Comparison of ENCODE assay signal across 15 cellular contexts in the genomic region with DNA sequence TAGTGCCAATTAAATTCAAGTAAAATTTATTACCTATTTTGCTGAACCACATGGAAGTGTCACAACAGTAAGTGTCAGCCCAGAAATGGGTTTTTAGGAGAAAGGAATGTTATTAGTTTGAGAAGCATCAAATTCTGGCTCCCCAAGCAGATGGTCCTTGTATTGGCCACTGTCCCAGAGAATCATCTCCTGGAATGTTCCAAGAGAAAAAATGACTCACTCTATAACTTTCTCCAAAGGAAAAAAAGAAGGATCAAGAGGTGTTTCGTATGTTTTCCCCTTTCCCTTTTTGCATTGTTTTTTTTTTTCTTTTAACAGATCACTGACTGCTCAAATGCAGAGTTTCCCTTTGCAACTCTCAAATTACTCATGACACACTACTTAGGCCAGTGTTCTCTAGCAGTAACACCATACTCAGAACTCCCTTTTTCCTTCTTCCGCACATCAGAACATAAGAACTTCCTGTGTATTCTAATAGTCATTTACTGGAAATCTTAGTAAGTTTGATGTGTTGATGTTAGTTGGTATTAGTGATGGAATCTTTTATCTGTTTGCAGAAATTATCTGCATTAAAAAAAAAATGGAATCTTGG.
DNase-seq lines count a peak whose midpoint lies in the region; FAIRE-seq and TF ChIP-seq lines count a peak whose summit lies in the region.
"Had no signal": no experiment of that assay in that cellular context is flagged by ENCODE, and none has a peak within 500 bp of the region (broad histone marks: within the 10 kb centered on the region; RNA-seq: fewer than 3 reads in every experiment).

No MANE protein-coding gene starts in this region.

- H3K4me1 Mint-ChIP-seq in activated T-helper 2 cell treated with anti-CD3 and anti-CD28 coated beads, Interferon-gamma antibody, Interleukin-2, Interleukin-4, amounts not matched to agents 10 μg/mL and 5 μg/mL and 100 μg/mL, durations not matched to agents 14 hours and 24 hours and 36 hours (ENCODE audit: low read depth): no peaks in the 10 kb centered on the region
- H3K4me1 Mint-ChIP-seq: activated CD4-positive, alpha-beta T cell treated with anti-CD3 and anti-CD28 coated beads, Interleukin-2, amount 10 ng/mL, durations not matched to agents 7 days and 5 days; brain had no signal

- no peaks in the 10 kb centered on the region for H3K36me3 Mint-ChIP-seq in activated T-helper 2 cell treated with anti-CD3 and anti-CD28 coated beads, Interferon-gamma antibody, Interleukin-2, Interleukin-4, amounts not matched to agents 10 μg/mL and 5 μg/mL and 100 μg/mL, durations not matched to agents 14 hours and 24 hours and 36 hours (ENCODE audit: low read depth)
- H3K36me3 Mint-ChIP-seq: brain had no signal

- H3K27ac ChIP-seq in smooth muscle cell (ENCODE audit: low read depth): no peak overlapping the region
- H3K27ac ChIP-seq: neutrophil, tibial artery had no signal

- no peaks in the 10 kb centered on the region for H4K20me1 ChIP-seq in smooth muscle cell (ENCODE audit: low read depth)

- no peaks in the 10 kb centered on the region for H3K9me3 ChIP-seq in smooth muscle cell (replicated peaks; ENCODE audit: low read depth)
- H3K9me3 ChIP-seq: neutrophil, tibial artery had no signal

- H3K27me3 Mint-ChIP-seq in activated T-helper 2 cell treated with anti-CD3 and anti-CD28 coated beads, Interferon-gamma antibody, Interleukin-2, Interleukin-4, amounts not matched to agents 10 μg/mL and 5 μg/mL and 100 μg/mL, durations not matched to agents 14 hours and 24 hours and 36 hours (ENCODE audit: low read depth): no peaks in the 10 kb centered on the region
- H3K27me3 Mint-ChIP-seq: activated CD4-positive, alpha-beta T cell treated with anti-CD3 and anti-CD28 coated beads, Interleukin-2, amount 10 ng/mL, durations not matched to agents 7 days and 5 days; brain had no signal

- H3K79me2 ChIP-seq in smooth muscle cell (ENCODE audit: low read depth): no peaks in the 10 kb centered on the region

- no peaks in the 10 kb centered on the region for H3K4me1 ChIP-seq in smooth muscle cell (ENCODE audit: low read depth)
- H3K4me1 ChIP-seq: tibial artery had no signal

- H3K27me3 ChIP-seq in bronchial epithelial cell (ENCODE audit: control insufficient read depth, insufficient read depth, low read length) (no peaks in the 10 kb centered on the region), kidney epithelial cell (ENCODE audit: control insufficient read depth, insufficient read depth, low read length) (no peaks in the 10 kb centered on the region), smooth muscle cell (ENCODE audit: low read depth) (no peaks in the 10 kb centered on the region)
- H3K27me3 ChIP-seq: neutrophil, tibial artery had no signal

- TF ChIP-seq CTCF in bronchial epithelial cell (IDR thresholded peaks at IDR 0.05; ENCODE audit: insufficient read depth, low read length, severe bottlenecking) (no peak), kidney epithelial cell (IDR thresholded peaks at IDR 0.05; ENCODE audit: insufficient read depth, low read length, poor library complexity, severe bottlenecking) (no peak), smooth muscle cell (IDR thresholded peaks at IDR 0.05; ENCODE audit: borderline replicate concordance, insufficient read depth, poor library complexity, severe bottlenecking) (no peak)

- no peak overlapping the region for H3K9ac ChIP-seq in smooth muscle cell (ENCODE audit: low read depth)

- H3K36me3 ChIP-seq in bronchial epithelial cell (ENCODE audit: control insufficient read depth, insufficient read depth, low read length) (no peaks in the 10 kb centered on the region), kidney epithelial cell (ENCODE audit: control insufficient read depth, insufficient read depth, low read length) (no peaks in the 10 kb centered on the region), smooth muscle cell (ENCODE audit: low read depth) (no peaks in the 10 kb centered on the region)
- H3K36me3 ChIP-seq: neutrophil, tibial artery had no signal

- H3K4me3 Mint-ChIP-seq in activated T-helper 2 cell treated with anti-CD3 and anti-CD28 coated beads, Interferon-gamma antibody, Interleukin-2, Interleukin-4, amounts not matched to agents 10 μg/mL and 5 μg/mL and 100 μg/mL, durations not matched to agents 14 hours and 24 hours and 36 hours (ENCODE audit: low read depth): no peak overlapping the region
- H3K4me3 Mint-ChIP-seq: activated CD4-positive, alpha-beta T cell treated with anti-CD3 and anti-CD28 coated beads, Interleukin-2, amount 10 ng/mL, durations not matched to agents 7 days and 5 days; brain; T-helper 2 cell treated with Interferon-gamma antibody and Interleukin-4, amounts not matched to agents 5 μg/mL and 100 μg/mL, for 36 hours had no signal

- H2AFZ ChIP-seq in smooth muscle cell (ENCODE audit: low read depth): no peak overlapping the region

- no peak overlapping the region for H3K27ac Mint-ChIP-seq in activated T-helper 2 cell treated with anti-CD3 and anti-CD28 coated beads, Interferon-gamma antibody, Interleukin-2, Interleukin-4, amounts not matched to agents 10 μg/mL and 5 μg/mL and 100 μg/mL, durations not matched to agents 14 hours and 24 hours and 36 hours
- H3K27ac Mint-ChIP-seq: activated CD4-positive, alpha-beta T cell treated with anti-CD3 and anti-CD28 coated beads, Interleukin-2, amount 10 ng/mL, durations not matched to agents 7 days and 5 days; brain; T-helper 2 cell treated with Interferon-gamma antibody and Interleukin-4, amounts not matched to agents 5 μg/mL and 100 μg/mL, for 36 hours had no signal

- FAIRE-seq in bronchial epithelial cell (lab: Jason Lieb, UNC): no peak

- H3K4me3 ChIP-seq in bronchial epithelial cell (ENCODE audit: low read depth, low read length) (no peak overlapping the region), kidney epithelial cell (ENCODE audit: low read depth, low read length) (no peak overlapping the region), smooth muscle cell (no peak overlapping the region)
- H3K4me3 ChIP-seq: tibial artery had no signal

- no peak overlapping the region for H3K4me2 ChIP-seq in smooth muscle cell

- intact Hi-C loops in activated T-helper 2 cell treated with anti-CD3 and anti-CD28 coated beads, Interferon-gamma antibody, Interleukin-2, Interleukin-4, amounts not matched to agents 10 μg/mL and 5 μg/mL and 100 μg/mL, durations not matched to agents 14 hours and 24 hours and 36 hours (cut with micrococcal nuclease): no loop called here

- no peaks in the 10 kb centered on the region for H3F3A ChIP-seq in smooth muscle cell (ENCODE audit: low read depth)

- peak; percentile 71 for DNase-seq in A172 (ENCODE audit: low spot score)
- DNase-seq in HS-5 (ENCODE audit: low read depth): peak; percentile 62
- peak; percentile 18 for DNase-seq in bronchial epithelial cell (ENCODE audit: low read depth)
- peak; percentile 23 for DNase-seq in kidney epithelial cell (ENCODE audit: low read depth)
- no peak for DNase-seq in activated T-helper 2 cell treated with anti-CD3 and anti-CD28 coated beads, Interferon-gamma antibody, Interleukin-2, Interleukin-4, amounts not matched to agents 10 μg/mL and 5 μg/mL and 100 μg/mL, durations not matched to agents 14 hours and 24 hours and 36 hours (ENCODE audit: low spot score)
- DNase-seq in UCSD-AML1 (lab: John Stamatoyannopoulos, UW; ENCODE audit: unreplicated experiment): no peak
- no peak for DNase-seq in COLO829 (ENCODE audit: low spot score)
- no peak for DNase-seq in smooth muscle cell (lab: John Stamatoyannopoulos, UW; ENCODE audit: unreplicated experiment)
- DNase-seq: activated CD4-positive, alpha-beta T cell treated with anti-CD3 and anti-CD28 coated beads, Interleukin-2, amount 10 ng/mL, durations not matched to agents 7 days and 5 days; activated effector memory CD4-positive, alpha-beta T cell treated with Interleukin-2 at 50 U/mL for 16 hours; NCI-H774; tibial artery had no signal

- H3K9me3 Mint-ChIP-seq in activated T-helper 2 cell treated with anti-CD3 and anti-CD28 coated beads, Interferon-gamma antibody, Interleukin-2, Interleukin-4, amounts not matched to agents 10 μg/mL and 5 μg/mL and 100 μg/mL, durations not matched to agents 14 hours and 24 hours and 36 hours: peaks cover 9% of the 10 kb centered on the region
- H3K9me3 Mint-ChIP-seq: T-helper 2 cell treated with Interferon-gamma antibody and Interleukin-4, amounts not matched to agents 5 μg/mL and 100 μg/mL, for 36 hours had no signal

- WGBS in smooth muscle cell (ENCODE audit: low lambda C conversion rate): 76% methylated on average over 2 of the region's 2 CpGs

Comparison
In these comparisons a context has a peak if more than half of its experiments do, and no peak if none do; other contexts are left out.
1. DNase-seq: peak in A172 (single experiment), HS-5 (single experiment), bronchial epithelial cell (single experiment) and kidney epithelial cell (single experiment); none in activated T-helper 2 cell treated with anti-CD3 and anti-CD28 coated beads, Interferon-gamma antibody, Interleukin-2, Interleukin-4, amounts not matched to agents 10 μg/mL and 5 μg/mL and 100 μg/mL, durations not matched to agents 14 hours and 24 hours and 36 hours (single experiment), UCSD-AML1 (single experiment), COLO829 (single experiment) and smooth muscle cell (single experiment).